ENCODE assay signal across 32 cellular contexts in genomic region chr7:121269798-121270197, GRCh38. TPM values are rescaled to one million over a fixed set of nuclear protein-coding genes. Genes with fewer than 3 reads are reported as not detected.
"Had no signal": no experiment of that assay in that cellular context is flagged by ENCODE, and none has a peak within 500 bp of the region (broad histone marks: within the 10 kb centered on the region; RNA-seq: fewer than 3 reads in every experiment).

No MANE protein-coding gene starts in this region.

- H3K9me3 ChIP-seq: colonic mucosa, esophagus muscularis mucosa, esophagus squamous epithelium, gastrocnemius medialis, gastroesophageal sphincter, heart left ventricle had no signal

- H3K27ac Mint-ChIP-seq: dendritic cell treated with granulocyte-macrophage colony-stimulating factor and Interleukin-4, amounts not matched to agents 40 ng/mL and 50 ng/mL, for 4 days; effector memory CD8-positive, alpha-beta T cell; endodermal cell had no signal

- H3K4me2 ChIP-seq: hepatocyte had no signal

- H2AFZ ChIP-seq: hepatocyte had no signal

- H3K9me3 Mint-ChIP-seq: dendritic cell treated with granulocyte-macrophage colony-stimulating factor and Interleukin-4, amounts not matched to agents 40 ng/mL and 50 ng/mL, for 4 days; endodermal cell had no signal

- DNase-seq: colonic mucosa; cortex of kidney; dermis blood vessel endothelial cell; dorsolateral prefrontal cortex; effector CD4-positive, alpha-beta T cell; effector CD8-positive, alpha-beta T cell; effector memory CD4-positive, alpha-beta T cell; effector memory CD8-positive, alpha-beta T cell; endodermal cell; erythroblast; esophagus squamous epithelium; foreskin fibroblast; foreskin keratinocyte; foreskin melanocyte; gastrocnemius medialis; glutamatergic neuron; head of caudate nucleus; heart left ventricle; heart right ventricle had no signal

- H3K36me3 ChIP-seq: colonic mucosa had no signal

- H3K27me3 Mint-ChIP-seq: dendritic cell treated with granulocyte-macrophage colony-stimulating factor and Interleukin-4, amounts not matched to agents 40 ng/mL and 50 ng/mL, for 4 days had no signal

- H3K4me1 Mint-ChIP-seq: endodermal cell had no signal

- H3K4me3 ChIP-seq: colonic mucosa, coronary artery, dorsolateral prefrontal cortex, esophagus muscularis mucosa, esophagus squamous epithelium, gastrocnemius medialis, gastroesophageal sphincter, heart left ventricle, heart right ventricle, hepatocyte had no signal

- H3K27ac ChIP-seq: colonic mucosa, coronary artery, dorsolateral prefrontal cortex, epithelial cell of prostate, esophagus muscularis mucosa, esophagus squamous epithelium, foreskin keratinocyte, gastrocnemius medialis, gastroesophageal sphincter, heart left ventricle, heart right ventricle, hepatocyte had no signal

- H3K79me2 ChIP-seq: hepatocyte had no signal

- H3K27me3 ChIP-seq: colonic mucosa, esophagus muscularis mucosa, esophagus squamous epithelium, foreskin keratinocyte, gastrocnemius medialis, gastroesophageal sphincter, heart left ventricle, heart right ventricle, hepatocyte had no signal

- FAIRE-seq: endometrium, endothelial cell of umbilical vein, frontal cortex had no signal

- ATAC-seq: effector memory CD8-positive, alpha-beta T cell; esophagus mucosa; foreskin keratinocyte; gastrocnemius medialis; gastroesophageal sphincter; heart left ventricle; heart right ventricle had no signal

- H3K4me1 ChIP-seq: colonic mucosa, esophagus muscularis mucosa, esophagus squamous epithelium, foreskin keratinocyte, gastroesophageal sphincter, heart left ventricle, heart right ventricle had no signal

- H3K4me3 Mint-ChIP-seq: dendritic cell treated with granulocyte-macrophage colony-stimulating factor and Interleukin-4, amounts not matched to agents 40 ng/mL and 50 ng/mL, for 4 days; effector memory CD8-positive, alpha-beta T cell; endodermal cell had no signal

RNA-seq across cellular contexts. Expression of gene WNT16, which starts 59.0 kb away (rescaled TPM):
- total RNA-seq: dermis blood vessel endothelial cell, dermis microvascular lymphatic vessel endothelial cell, endothelial cell of umbilical vein, epithelial cell of proximal tubule, foreskin keratinocyte, glomerular endothelial cell, heart right ventricle had no signal
- polyA plus RNA-seq: endothelial cell of umbilical vein, foreskin keratinocyte, heart left ventricle, heart right ventricle had no signal
